ENCODE assay signal across 2 cellular contexts in the genomic region with DNA sequence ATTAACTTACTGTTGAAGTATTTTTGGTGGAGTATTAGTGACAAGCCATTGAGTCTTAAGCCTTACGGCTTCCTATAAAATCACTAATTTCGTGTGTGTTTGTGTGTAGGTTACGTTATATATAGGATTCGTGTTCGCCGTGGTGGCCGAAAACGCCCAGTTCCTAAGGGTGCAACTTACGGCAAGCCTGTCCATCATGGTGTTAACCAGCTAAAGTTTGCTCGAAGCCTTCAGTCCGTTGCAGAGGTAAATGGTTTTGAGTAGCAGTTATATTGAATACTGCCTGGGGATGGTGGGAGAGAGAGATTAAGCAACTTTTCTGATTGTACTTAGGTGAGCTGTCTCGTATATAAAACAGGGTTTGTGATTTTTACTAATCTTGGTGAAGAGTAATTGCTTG.
TF ChIP-seq lines count a peak whose summit lies in the region.

No MANE protein-coding gene starts in this region.

TF ChIP-seq in GM12878, 131 proteins besides CTCF, POLR2A, EP300 and RAD21:
- TF ChIP-seq, protein P1, sequence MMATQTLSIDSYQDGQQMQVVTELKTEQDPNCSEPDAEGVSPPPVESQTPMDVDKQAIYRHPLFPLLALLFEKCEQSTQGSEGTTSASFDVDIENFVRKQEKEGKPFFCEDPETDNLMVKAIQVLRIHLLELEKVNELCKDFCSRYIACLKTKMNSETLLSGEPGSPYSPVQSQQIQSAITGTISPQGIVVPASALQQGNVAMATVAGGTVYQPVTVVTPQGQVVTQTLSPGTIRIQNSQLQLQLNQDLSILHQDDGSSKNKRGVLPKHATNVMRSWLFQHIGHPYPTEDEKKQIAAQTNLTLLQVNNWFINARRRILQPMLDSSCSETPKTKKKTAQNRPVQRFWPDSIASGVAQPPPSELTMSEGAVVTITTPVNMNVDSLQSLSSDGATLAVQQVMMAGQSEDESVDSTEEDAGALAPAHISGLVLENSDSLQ (IDR thresholded peaks at IDR 0.05): peak; percentile 73

TF ChIP-seq in HepG2, 621 proteins besides CTCF, POLR2A, EP300 and RAD21:
- peak; percentile 6; the same call in 1 of the 2 replicates for TF ChIP-seq POLR2AphosphoS5 (IDR thresholded peaks at IDR 0.05; ENCODE audit: low read depth, low read length)
